22 cellular contexts compared by ENCODE assay signal in genomic region chr6:27542485-27542884, GRCh38.
"Had no signal": no experiment of that assay in that cellular context is flagged by ENCODE, and none has a peak within 500 bp of the region (broad histone marks: within the 10 kb centered on the region; RNA-seq: fewer than 3 reads in every experiment).

No MANE protein-coding gene starts in this region.

- DNase-seq: IMR-90; Karpas-422; KG1; MM.1S; NCI-H1092 treated with DMSO at 0.1 percent for 48 hours; NCI-H1436; NCI-H187; NCI-H2029; NCI-H2107; NCI-H2227 treated with DMSO at 0.1 percent for 48 hours; NCI-H524; NCI-H526 treated with DMSO at 0.1 percent for 48 hours; NK-92 treated with Interleukin-12 subunit alpha and Interleukin-12 subunit beta, amount 100 ng/mL, for 24 hours; PC-9; Peyer's patch; SHP77 treated with DMSO at 0.1 percent for 48 hours; SJCRH30; T-helper 1 cell; T-helper 17 cell had no signal

- H3K4me3 ChIP-seq: Peyer's patch, SJCRH30 had no signal

- H3K36me3 ChIP-seq: Peyer's patch, SJCRH30 had no signal

- H2AFZ ChIP-seq: PC-9 had no signal

- FAIRE-seq: HepG2 had no signal

- H3K27ac ChIP-seq: PC-9, Peyer's patch, SJCRH30 had no signal

- H3K27me3 ChIP-seq: SJCRH30 had no signal

- ATAC-seq: HepG2, Right ventricle myocardium inferior, SK-N-SH treated with all-trans-retinoic acid at 6 μM for 48 hours, T-helper 17 cell had no signal

- H3K4me1 ChIP-seq: SJCRH30 had no signal

- H3K9me3 ChIP-seq: SJCRH30 had no signal
